In the genomic region with DNA sequence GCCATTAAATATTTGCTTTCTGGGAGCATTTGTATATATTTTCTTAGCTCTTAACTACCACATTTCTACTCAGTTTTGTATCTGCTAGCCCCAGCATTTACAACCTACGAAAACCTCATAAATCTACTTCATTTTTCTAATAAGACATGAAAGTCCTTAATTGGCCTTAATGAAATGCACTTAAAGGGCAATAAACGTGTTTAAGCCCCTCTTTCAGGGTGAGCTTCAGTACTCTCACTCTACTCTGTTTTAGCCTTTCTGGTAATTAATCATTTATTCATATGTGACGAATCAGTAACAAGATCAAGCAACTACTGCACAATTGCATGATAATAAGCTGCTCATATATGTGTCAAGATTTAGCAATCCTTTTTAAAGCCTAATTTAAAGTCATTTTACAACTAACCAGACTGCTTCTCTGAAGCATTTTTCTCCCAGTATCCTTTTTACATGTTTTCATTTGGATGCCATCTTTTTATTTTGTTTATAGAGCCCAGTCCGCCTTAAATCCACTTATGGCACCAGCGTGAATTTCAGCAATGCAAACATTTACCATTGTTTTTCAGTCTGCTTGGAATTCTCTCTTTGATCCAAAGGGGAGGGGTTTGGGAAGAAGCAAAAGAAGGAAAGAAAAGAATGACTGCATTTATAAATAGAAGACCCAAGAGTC, we compare ENCODE assay signal across 1 cellular context.
A peak's percentile ranks its signal among the peaks of the same experiment; 100 is the strongest.
TF ChIP-seq lines count a peak whose summit lies in the region.

No MANE protein-coding gene starts in this region.

TF ChIP-seq in HEK293, 187 proteins besides CTCF, POLR2A, EP300 and RAD21 (continued from another document):
- TF ChIP-seq ZNF398 (tag by site-specific recombination; IDR thresholded peaks at IDR 0.05), result no peak
- peak; percentile 48; the same call in 1 of the 2 replicates for TF ChIP-seq ZNF423 (tag by site-specific recombination; IDR thresholded peaks at IDR 0.05)
- 0 out of 2 replicates have a peak, but pooled peaks have one; percentile 24 for TF ChIP-seq PRDM4 (tag by site-specific recombination; IDR thresholded peaks at IDR 0.05)
- TF ChIP-seq, protein P1, sequence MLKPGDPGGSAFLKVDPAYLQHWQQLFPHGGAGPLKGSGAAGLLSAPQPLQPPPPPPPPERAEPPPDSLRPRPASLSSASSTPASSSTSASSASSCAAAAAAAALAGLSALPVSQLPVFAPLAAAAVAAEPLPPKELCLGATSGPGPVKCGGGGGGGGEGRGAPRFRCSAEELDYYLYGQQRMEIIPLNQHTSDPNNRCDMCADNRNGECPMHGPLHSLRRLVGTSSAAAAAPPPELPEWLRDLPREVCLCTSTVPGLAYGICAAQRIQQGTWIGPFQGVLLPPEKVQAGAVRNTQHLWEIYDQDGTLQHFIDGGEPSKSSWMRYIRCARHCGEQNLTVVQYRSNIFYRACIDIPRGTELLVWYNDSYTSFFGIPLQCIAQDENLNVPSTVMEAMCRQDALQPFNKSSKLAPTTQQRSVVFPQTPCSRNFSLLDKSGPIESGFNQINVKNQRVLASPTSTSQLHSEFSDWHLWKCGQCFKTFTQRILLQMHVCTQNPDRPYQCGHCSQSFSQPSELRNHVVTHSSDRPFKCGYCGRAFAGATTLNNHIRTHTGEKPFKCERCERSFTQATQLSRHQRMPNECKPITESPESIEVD (tag by site-specific recombination; IDR thresholded peaks at IDR 0.05), result peak; percentile 84
- TF ChIP-seq PATZ1 (tag by site-specific recombination; IDR thresholded peaks at IDR 0.05), result no peak
- peak; percentile 80 for TF ChIP-seq ZNF843 (tag by site-specific recombination; IDR thresholded peaks at IDR 0.05)
- TF ChIP-seq ZNF2 (tag by site-specific recombination; IDR thresholded peaks at IDR 0.05), result no peak
- TF ChIP-seq ZNF292 (tag by site-specific recombination; IDR thresholded peaks at IDR 0.05; ENCODE audit: borderline replicate concordance, low read depth), result no peak
- peak; percentile 37; the same call in 1 of the 2 replicates for TF ChIP-seq BCL6B (tag by site-specific recombination; IDR thresholded peaks at IDR 0.05)
- no peak for TF ChIP-seq BCL11B (tag by site-specific recombination; IDR thresholded peaks at IDR 0.05; ENCODE audit: low read depth)
- TF ChIP-seq FEZF1 (tag by site-specific recombination; IDR thresholded peaks at IDR 0.05), result peak; percentile 74
- no peak for TF ChIP-seq ZFP41 (tag by site-specific recombination; IDR thresholded peaks at IDR 0.05; ENCODE audit: borderline replicate concordance)
- TF ChIP-seq, protein P2, sequence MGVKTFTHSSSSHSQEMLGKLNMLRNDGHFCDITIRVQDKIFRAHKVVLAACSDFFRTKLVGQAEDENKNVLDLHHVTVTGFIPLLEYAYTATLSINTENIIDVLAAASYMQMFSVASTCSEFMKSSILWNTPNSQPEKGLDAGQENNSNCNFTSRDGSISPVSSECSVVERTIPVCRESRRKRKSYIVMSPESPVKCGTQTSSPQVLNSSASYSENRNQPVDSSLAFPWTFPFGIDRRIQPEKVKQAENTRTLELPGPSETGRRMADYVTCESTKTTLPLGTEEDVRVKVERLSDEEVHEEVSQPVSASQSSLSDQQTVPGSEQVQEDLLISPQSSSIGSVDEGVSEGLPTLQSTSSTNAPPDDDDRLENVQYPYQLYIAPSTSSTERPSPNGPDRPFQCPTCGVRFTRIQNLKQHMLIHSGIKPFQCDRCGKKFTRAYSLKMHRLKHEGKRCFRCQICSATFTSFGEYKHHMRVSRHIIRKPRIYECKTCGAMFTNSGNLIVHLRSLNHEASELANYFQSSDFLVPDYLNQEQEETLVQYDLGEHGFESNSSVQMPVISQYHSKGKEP (tag by site-specific recombination; IDR thresholded peaks at IDR 0.05), result 0 out of 2 replicates have a peak, but pooled peaks have one; percentile 26
